ENCODE assay signal across 8 cellular contexts in genomic region chr5:80275347-80275746, GRCh38. TPM values are rescaled to one million over a fixed set of nuclear protein-coding genes. Genes with fewer than 3 reads are reported as not detected.
DNase-seq lines count a peak whose midpoint lies in the region; ATAC-seq, FAIRE-seq and TF ChIP-seq lines count a peak whose summit lies in the region.

No MANE protein-coding gene starts in this region.

- no peaks in the 10 kb centered on the region for H3K9me3 Mint-ChIP-seq in stimulated activated naive CD8-positive, alpha-beta T cell treated with anti-CD3 and anti-CD28 coated beads, Interleukin-15, Interleukin-2, amounts not matched to agents 100 ng/mL and 50 ng/mL, for 24 hours

- H3K27ac Mint-ChIP-seq in stimulated activated naive CD8-positive, alpha-beta T cell treated with anti-CD3 and anti-CD28 coated beads, Interleukin-15, Interleukin-2, amounts not matched to agents 100 ng/mL and 50 ng/mL, for 24 hours: peak overlapping the region; percentile 37

- H3K27me3 ChIP-seq in RWPE2 (ENCODE audit: insufficient read depth, poor library complexity, severe bottlenecking): no peaks in the 10 kb centered on the region

- peak; percentile 83 for FAIRE-seq in frontal cortex (lab: Jason Lieb, UNC)

- no peak overlapping the region for H3K4me3 Mint-ChIP-seq in stimulated activated naive CD8-positive, alpha-beta T cell treated with anti-CD3 and anti-CD28 coated beads, Interleukin-15, Interleukin-2, amounts not matched to agents 100 ng/mL and 50 ng/mL, for 24 hours

- in situ Hi-C loops in ACHN (cut with HindIII; ENCODE audit: low pct_ligation_motif_present, low pct_unique_long_range_greater_than_20kb, low sequenced_read_pairs): no loop called here

- TF ChIP-seq CTCF in GM12864 (IDR thresholded peaks at IDR 0.05; ENCODE audit: low read depth, low read length, missing control alignments) (peak; percentile 41), RWPE2 (IDR thresholded peaks at IDR 0.05; ENCODE audit: poor library complexity, severe bottlenecking) (peak; percentile 51)

- H3K4me1 ChIP-seq in RWPE2 (ENCODE audit: insufficient read depth, poor library complexity, severe bottlenecking): no peaks in the 10 kb centered on the region

- DNase-seq in ACHN (peak; percentile 19), GM12864 (ENCODE audit: low read depth) (no peak), RWPE2 (ENCODE audit: low spot score) (no peak), frontal cortex (ENCODE audit: low spot score in 2 of 2) (peak in 1 of 2 donors; percentile 47), KG1 (lab: John Stamatoyannopoulos, UW) (no peak)

- no peaks in the 10 kb centered on the region for H3K9me3 ChIP-seq in RWPE2 (ENCODE audit: severe bottlenecking)

- peaks cover 14% of the 10 kb centered on the region for H3K4me1 Mint-ChIP-seq in stimulated activated naive CD8-positive, alpha-beta T cell treated with anti-CD3 and anti-CD28 coated beads, Interleukin-15, Interleukin-2, amounts not matched to agents 100 ng/mL and 50 ng/mL, for 24 hours (ENCODE audit: low read depth)

- no peaks in the 10 kb centered on the region for H3K36me3 ChIP-seq in RWPE2 (ENCODE audit: low read depth)

- H3K36me3 Mint-ChIP-seq in stimulated activated naive CD8-positive, alpha-beta T cell treated with anti-CD3 and anti-CD28 coated beads, Interleukin-15, Interleukin-2, amounts not matched to agents 100 ng/mL and 50 ng/mL, for 24 hours (ENCODE audit: low read depth): no peaks in the 10 kb centered on the region

- no peaks in the 10 kb centered on the region for H3K27me3 Mint-ChIP-seq in stimulated activated naive CD8-positive, alpha-beta T cell treated with anti-CD3 and anti-CD28 coated beads, Interleukin-15, Interleukin-2, amounts not matched to agents 100 ng/mL and 50 ng/mL, for 24 hours

- no peak for ATAC-seq in RWPE2 (ENCODE audit: low read depth)
- ATAC-seq in HG03442 (IDR thresholded peaks at IDR 0.05; ENCODE audit: unreplicated experiment): no peak
- no peak for ATAC-seq in HG03354 (IDR thresholded peaks at IDR 0.05; ENCODE audit: poor library complexity, severe bottlenecking, unreplicated experiment)

- H3K27ac ChIP-seq in RWPE2 (ENCODE audit: poor library complexity, severe bottlenecking): no peak overlapping the region

- H3K4me3 ChIP-seq in GM12864 (ENCODE audit: low read depth, low read length): no peak overlapping the region
- H3K4me3 ChIP-seq in RWPE2 (ENCODE audit: severe bottlenecking): no peak overlapping the region

RNA-seq across cellular contexts. Expression of gene SERINC5, which starts 19.5 kb away (rescaled TPM):
- 44.8 TPM for total RNA-seq in frontal cortex

RNA-seq across cellular contexts. Expression of gene SPZ1, which starts 44.5 kb away (rescaled TPM):
- total RNA-seq in frontal cortex: not detected
